ENCODE assay signal across 8 cellular contexts in the genomic region with DNA sequence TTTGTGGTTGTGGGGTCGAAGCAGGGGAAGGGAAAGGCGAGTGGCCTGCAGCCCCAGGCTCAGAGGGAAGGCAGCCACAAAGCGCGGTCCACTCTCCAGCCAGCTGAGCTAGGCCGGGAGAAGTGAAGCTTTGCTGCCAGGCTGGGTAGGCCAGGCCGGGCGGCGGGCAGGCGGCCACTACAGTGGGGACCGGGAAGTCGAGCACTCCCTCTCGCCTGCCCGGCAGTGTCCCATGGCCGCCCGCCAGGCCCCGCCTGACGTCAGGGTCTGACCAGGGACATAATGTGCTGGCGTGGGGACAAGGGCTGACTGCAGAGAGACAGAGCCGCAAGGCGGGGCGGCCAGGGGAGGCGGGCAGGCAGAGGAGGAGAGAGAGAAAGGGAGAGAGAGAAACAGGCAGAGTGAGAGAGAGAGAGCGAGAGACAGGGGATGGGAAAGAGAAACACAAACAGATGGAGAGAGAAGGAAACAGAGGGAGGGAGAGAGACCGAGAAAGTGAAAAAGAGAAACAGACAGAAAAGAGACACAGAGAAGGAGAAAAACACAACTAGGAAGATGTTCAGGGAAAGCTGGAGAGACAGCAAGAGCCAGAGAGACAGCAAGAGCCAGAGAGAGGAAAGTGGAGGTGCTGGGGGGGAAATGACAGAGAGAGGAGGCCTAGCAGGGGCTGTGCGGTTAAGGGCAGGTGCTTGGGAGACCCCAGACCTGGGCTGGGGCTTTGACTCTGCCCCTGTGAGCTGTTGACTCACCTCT.
A peak's percentile ranks its signal among the peaks of the same experiment; 100 is the strongest.
DNase-seq lines count a peak whose midpoint lies in the region; ATAC-seq, FAIRE-seq and TF ChIP-seq lines count a peak whose summit lies in the region.

No MANE protein-coding gene starts in this region.

- no peaks in the 10 kb centered on the region for H3K36me3 Mint-ChIP-seq in brain
- H3K36me3 Mint-ChIP-seq in activated CD4-positive, alpha-beta T cell treated with anti-CD3 and anti-CD28 coated beads for 36 hours (ENCODE audit: low read depth): no peaks in the 10 kb centered on the region

- CTCF ChIA-PET in activated CD4-positive, alpha-beta T cell treated with anti-CD3 and anti-CD28 coated beads for 36 hours (lab: Charles Lee): interaction anchor here (0.7 to 1.1 kb wide), 2 partner anchors 9 to 14 kb away, joined by 3 to 4 read pairs; no protein-coding TSS in a partner anchor
- CTCF ChIA-PET in OCI-LY7 (lab: Charles Lee; ENCODE audit: unreplicated experiment): no interaction called here

- no peaks in the 10 kb centered on the region for H4K20me1 ChIP-seq in OCI-LY7 (ENCODE audit: insufficient read depth, low read length)

- peaks cover 7% of the 10 kb centered on the region for H3K4me1 Mint-ChIP-seq in brain
- no peaks in the 10 kb centered on the region for H3K4me1 Mint-ChIP-seq in activated CD4-positive, alpha-beta T cell treated with anti-CD3 and anti-CD28 coated beads for 36 hours

- peaks cover 14 to 34% (median 22%) of the 10 kb centered on the region in 5 experiments for H3K9me3 Mint-ChIP-seq in brain
- H3K9me3 Mint-ChIP-seq in activated CD4-positive, alpha-beta T cell treated with anti-CD3 and anti-CD28 coated beads for 36 hours (ENCODE audit: low read depth): no peaks in the 10 kb centered on the region

- H3K27me3 Mint-ChIP-seq in brain: peaks cover 27% of the 10 kb centered on the region
- H3K27me3 Mint-ChIP-seq in activated CD4-positive, alpha-beta T cell treated with anti-CD3 and anti-CD28 coated beads for 36 hours: peaks cover 6% of the 10 kb centered on the region

- H3K27me3 ChIP-seq in H7 (ENCODE audit: control insufficient read depth, insufficient read depth, low read length): no peaks in the 10 kb centered on the region
- no peaks in the 10 kb centered on the region for H3K27me3 ChIP-seq in skeletal muscle tissue (ENCODE audit: control insufficient read depth in 3 of 3, insufficient read depth in 3 of 3, low read length in 3 of 3)

- no TSS peak for BruUV-seq in OCI-LY7 (replicated peaks; lab: Mats Ljungman, UMichigan)

- POLR2A ChIA-PET in activated CD4-positive, alpha-beta T cell treated with anti-CD3 and anti-CD28 coated beads for 36 hours (lab: Charles Lee): no interaction called here
- POLR2A ChIA-PET in OCI-LY7 (lab: Charles Lee): no interaction called here

- H3K4me3 Mint-ChIP-seq in brain: no peak overlapping the region
- no peak overlapping the region for H3K4me3 Mint-ChIP-seq in activated CD4-positive, alpha-beta T cell treated with anti-CD3 and anti-CD28 coated beads for 36 hours

- no peak for FAIRE-seq in HTR-8/SVneo (lab: Jason Lieb, UNC)

- no peak overlapping the region for H2AFZ ChIP-seq in OCI-LY7 (ENCODE audit: low read length)

- H3K9me3 ChIP-seq in skeletal muscle tissue (ENCODE audit: control insufficient read depth in 3 of 3, low read length in 3 of 3): no peaks in the 10 kb centered on the region
- no peaks in the 10 kb centered on the region for H3K9me3 ChIP-seq in OCI-LY7 (ENCODE audit: low read length)

- H3K9ac ChIP-seq in skeletal muscle tissue (ENCODE audit: low read depth in 1 of 3, low read length in 3 of 3): peak overlapping the region; percentile 73 to 85 (median 82)

- intact Hi-C loops in activated CD4-positive, alpha-beta T cell treated with anti-CD3 and anti-CD28 coated beads for 36 hours (cut with DNase I, micrococcal nuclease): no loop called here
- intact Hi-C loops in OCI-LY7 (cut with micrococcal nuclease; ENCODE audit: unreplicated experiment): no loop called here

- H3K4me3 ChIP-seq in H7 (ENCODE audit: insufficient read depth, low read depth, low read length) (no peak overlapping the region), skeletal muscle tissue (ENCODE audit: low read length in 3 of 3) (peak overlapping the region; percentile 7 to 66 (median 49)), OCI-LY7 (ENCODE audit: low read depth, low read length, poor library complexity, severe bottlenecking) (no peak overlapping the region)

- H3K9me2 ChIP-seq in OCI-LY7 (ENCODE audit: insufficient read depth, low read length): no peaks in the 10 kb centered on the region

- peak overlapping the region; percentile 94 for H3K27ac ChIP-seq in skeletal muscle tissue (ENCODE audit: low read depth, low read length)
- no peak overlapping the region for H3K27ac ChIP-seq in OCI-LY7 (ENCODE audit: low read depth, low read length, poor library complexity, severe bottlenecking)

- no peak for TF ChIP-seq CTCF in brain (conservative IDR thresholded peaks at IDR 0.05)
- TF ChIP-seq CTCF in OCI-LY7 (conservative IDR thresholded peaks at IDR 0.05; ENCODE audit: low read length): no peak

- DNase-seq in H7: peak; percentile 68
- peak; percentile 67 for DNase-seq in islet precursor cell
- DNase-seq in activated CD4-positive, alpha-beta T cell treated with anti-CD3 and anti-CD28 coated beads for 36 hours: no peak
- no peak for DNase-seq in OCI-LY7 (ENCODE audit: low spot score)
- DNase-seq in HTR-8/SVneo (ENCODE audit: insufficient read length, low spot score): no peak

- H3K4me2 ChIP-seq in OCI-LY7 (ENCODE audit: low read length): no peak overlapping the region

- H3K4me1 ChIP-seq in skeletal muscle tissue (ENCODE audit: control insufficient read depth in 3 of 3, insufficient read depth in 3 of 3, low read length in 3 of 3): peaks cover 39 to 50% (median 42%) of the 10 kb centered on the region in 3 donors
- H3K4me1 ChIP-seq in OCI-LY7 (ENCODE audit: insufficient read depth, low read length, poor library complexity, severe bottlenecking): no peaks in the 10 kb centered on the region

- H3K36me3 ChIP-seq in H7 (replicated peaks; ENCODE audit: control insufficient read depth, insufficient read depth, low read length): no peaks in the 10 kb centered on the region
- H3K36me3 ChIP-seq in skeletal muscle tissue (ENCODE audit: control insufficient read depth in 3 of 3, insufficient read depth in 3 of 3, low read length in 3 of 3): no peaks in the 10 kb centered on the region
- no peaks in the 10 kb centered on the region for H3K36me3 ChIP-seq in OCI-LY7 (ENCODE audit: insufficient read depth, low read length)

- no peak for ATAC-seq in activated CD4-positive, alpha-beta T cell treated with anti-CD3 and anti-CD28 coated beads for 36 hours
- no peak for ATAC-seq in HG03521 (IDR thresholded peaks at IDR 0.05; ENCODE audit: unreplicated experiment)

- H3K79me2 ChIP-seq in OCI-LY7 (ENCODE audit: insufficient read depth, low read depth, low read length): no peaks in the 10 kb centered on the region

- peak overlapping the region in 4 of 5 experiments; percentile 64 to 98 (median 90) for H3K27ac Mint-ChIP-seq in brain
- H3K27ac Mint-ChIP-seq in activated CD4-positive, alpha-beta T cell treated with anti-CD3 and anti-CD28 coated beads for 36 hours: no peak overlapping the region

Comparison
In these comparisons a context has a peak if more than half of its experiments do, and no peak if none do; other contexts are left out.
1. DNase-seq: peak in H7 (single experiment) and islet precursor cell (single experiment); none in activated CD4-positive, alpha-beta T cell treated with anti-CD3 and anti-CD28 coated beads for 36 hours (single experiment), OCI-LY7 (single experiment) and HTR-8/SVneo (single experiment).
2. H3K4me3 ChIP-seq: peak in skeletal muscle tissue (3 of 3); none in H7 (single experiment) and OCI-LY7 (single experiment).